In genomic region chr2:48902521-48902920, GRCh38 we compare ENCODE assay signal across 17 cellular contexts.
A peak's percentile ranks its signal among the peaks of the same experiment; 100 is the strongest.
DNase-seq lines count a peak whose midpoint lies in the region; ATAC-seq and TF ChIP-seq lines count a peak whose summit lies in the region.
"Had no signal": no experiment of that assay in that cellular context is flagged by ENCODE, and none has a peak within 500 bp of the region (broad histone marks: within the 10 kb centered on the region; RNA-seq: fewer than 3 reads in every experiment).

No MANE protein-coding gene starts in this region.

- no peak overlapping the region for H3K4me2 ChIP-seq in mesendoderm (ENCODE audit: low read length)
- H3K4me2 ChIP-seq: KMS-11 had no signal

- no peak overlapping the region for H3K56ac ChIP-seq in mesendoderm (ENCODE audit: low read length)

- H3K9ac ChIP-seq in mesendoderm (ENCODE audit: low read length), result no peak overlapping the region
- H3K9ac ChIP-seq: KMS-11 had no signal

- H4K5ac ChIP-seq in mesendoderm (ENCODE audit: low read length), result no peak overlapping the region

- DNase-seq in NAMALWA (ENCODE audit: low spot score) (peak; percentile 7), mesendoderm (peak; percentile 46), GM13977 (ENCODE audit: low spot score) (no peak), left lobe of liver (ENCODE audit: low spot score) (no peak)
- DNase-seq: CD8-positive, alpha-beta T cell; DND-41; GOT3; NCI-H1105 treated with DMSO at 0.1 percent for 48 hours; NCI-H1694 treated with DMSO at 0.1 percent for 48 hours; NCI-H748 treated with DMSO at 0.1 percent for 48 hours; PC-3 had no signal

- WGBS in mesendoderm (ENCODE audit: extremely low coverage, insufficient coverage, low lambda C conversion rate), result no CpG with 5 or more reads among the region's 5 CpGs

- H3K27ac ChIP-seq in mesendoderm (ENCODE audit: low read depth, low read length), result no peak overlapping the region
- H3K27ac ChIP-seq: KMS-11, RWPE1, SJSA1 had no signal

- H2BK120ac ChIP-seq in mesendoderm (ENCODE audit: low read depth, low read length), result no peak overlapping the region

- H3K23ac ChIP-seq in mesendoderm (ENCODE audit: low read length), result no peak overlapping the region

- H2AK5ac ChIP-seq in mesendoderm (ENCODE audit: low read length), result no peak overlapping the region

- TF ChIP-seq CTCF in GM12873 (IDR thresholded peaks at IDR 0.05; ENCODE audit: insufficient read depth, low read depth, low read length, missing control alignments), result peak; percentile 10
- TF ChIP-seq CTCF in WI38 (IDR thresholded peaks at IDR 0.05; ENCODE audit: low read depth, low read length), result 0 out of 2 replicates have a peak, but pooled peaks have one; percentile 4
- no peak for TF ChIP-seq CTCF in GM13977 (IDR thresholded peaks at IDR 0.05; ENCODE audit: extremely low read depth, insufficient read depth, missing control alignments)

- H3K4me1 ChIP-seq in mesendoderm (ENCODE audit: control insufficient read depth, low read depth, low read length), result no peaks in the 10 kb centered on the region

- H4K8ac ChIP-seq in mesendoderm (ENCODE audit: low read depth, low read length), result no peak overlapping the region

- H2BK5ac ChIP-seq in mesendoderm (ENCODE audit: low read length), result no peak overlapping the region

- H3K79me2 ChIP-seq in mesendoderm (ENCODE audit: control insufficient read depth, insufficient read depth, low read length), result no peaks in the 10 kb centered on the region

- no peak overlapping the region for H3K18ac ChIP-seq in mesendoderm (ENCODE audit: low read length)

- ATAC-seq in left lobe of liver, result no peak
- ATAC-seq in HG02885 (IDR thresholded peaks at IDR 0.05; ENCODE audit: poor library complexity, unreplicated experiment), result no peak
- ATAC-seq: CD8-positive, alpha-beta T cell; PC-3 had no signal

- H3K4me3 ChIP-seq in WI38 (ENCODE audit: low read depth, low read length) (no peak overlapping the region), mesendoderm (ENCODE audit: low read length) (no peak overlapping the region)
- H3K4me3 ChIP-seq: SJSA1 had no signal

- H3K79me1 ChIP-seq in mesendoderm (ENCODE audit: low read length), result no peaks in the 10 kb centered on the region

- no peak overlapping the region for H2BK15ac ChIP-seq in mesendoderm (replicated peaks; ENCODE audit: low read depth)

- no peak overlapping the region for H3K4ac ChIP-seq in mesendoderm (ENCODE audit: low read depth, low read length)

- no peaks in the 10 kb centered on the region for H3K27me3 ChIP-seq in mesendoderm (ENCODE audit: insufficient read depth, low read length, poor library complexity)
- H3K27me3 ChIP-seq: SJSA1 had no signal

- in situ Hi-C loops in GM13977 (cut with MboI; ENCODE audit: low pct_unique_long_range_greater_than_20kb, low sequenced_read_pairs, unreplicated experiment), result no loop called here

- no peaks in the 10 kb centered on the region for H3K36me3 ChIP-seq in mesendoderm (ENCODE audit: control insufficient read depth, insufficient read depth, low read length)
- H3K36me3 ChIP-seq: SJSA1 had no signal

Comparison
In these comparisons a context has a peak if more than half of its experiments do, and no peak if none do; other contexts are left out.
1. DNase-seq: peak in NAMALWA (single experiment) and mesendoderm (single experiment); none in GM13977 (single experiment) and left lobe of liver (single experiment).